Comparison of ENCODE assay signal across 9 cellular contexts in the genomic region with DNA sequence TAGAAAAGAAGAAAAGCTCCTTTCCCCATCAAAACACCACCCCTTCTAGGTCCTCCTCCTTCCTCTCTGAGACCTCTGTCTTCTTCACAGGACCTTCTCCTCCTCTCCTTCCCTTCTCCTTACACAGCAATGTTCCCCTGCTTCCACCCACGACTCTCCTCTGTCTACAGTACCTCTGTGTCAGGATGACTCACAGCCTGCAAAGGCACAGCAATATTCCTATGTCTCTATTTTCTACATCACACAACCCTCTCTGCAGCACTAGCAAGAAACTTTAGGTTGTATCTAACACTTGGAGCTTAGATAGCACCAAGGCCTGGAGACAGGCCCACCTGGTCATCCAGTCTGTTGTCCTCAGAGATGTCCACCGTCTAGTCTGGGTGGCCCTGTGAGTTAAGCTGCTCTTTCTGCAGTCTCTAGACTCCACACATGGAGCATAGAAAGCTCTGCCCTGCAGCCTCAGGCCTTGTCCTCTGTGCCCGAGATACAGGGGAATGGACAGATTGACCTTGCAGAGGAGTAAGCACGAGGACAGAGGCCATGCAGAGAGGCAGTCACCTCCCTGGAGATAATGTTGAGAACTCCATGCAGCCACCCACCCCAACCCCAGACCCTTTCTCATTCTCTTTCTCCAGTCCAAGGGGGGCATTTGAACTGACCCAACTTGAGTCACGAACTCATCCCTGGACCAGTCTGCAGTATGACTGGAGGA.
DNase-seq lines count a peak whose midpoint lies in the region; ATAC-seq and TF ChIP-seq lines count a peak whose summit lies in the region.
"Had no signal": no experiment of that assay in that cellular context is flagged by ENCODE, and none has a peak within 500 bp of the region (broad histone marks: within the 10 kb centered on the region; RNA-seq: fewer than 3 reads in every experiment).

No MANE protein-coding gene starts in this region.

- intact Hi-C loops in heart right ventricle (cut with DNase I) (loop anchor here in 3 of 10 donors (2.0 to 5.0 kb wide), 4 partner anchors 96 to 198 kb away; no protein-coding TSS in a partner anchor), cardiac septum (cut with DNase I) (no loop called here)

- no peaks in the 10 kb centered on the region for H3K9me3 ChIP-seq in heart right ventricle

- WGBS in heart right ventricle, 2 donors = 75 to 82% methylated on average over 5 of the region's 5 CpGs

- no peaks in the 10 kb centered on the region for H3K36me3 Mint-ChIP-seq in activated naive CD8-positive, alpha-beta T cell treated with anti-CD3 and anti-CD28 coated beads, Interleukin-2, amount 50 U/mL, for 24 hours (ENCODE audit: low read depth)

- no peak overlapping the region for H3K4me3 ChIP-seq in heart right ventricle

- H3K27ac ChIP-seq in heart right ventricle = peak overlapping the region in 8 of 10 donors; percentile 2 to 76 (median 32)

- TF ChIP-seq CTCF in heart right ventricle (IDR thresholded peaks at IDR 0.05) = no peak

- no peaks in the 10 kb centered on the region for H3K9me3 Mint-ChIP-seq in activated naive CD8-positive, alpha-beta T cell treated with anti-CD3 and anti-CD28 coated beads, Interleukin-2, amount 50 U/mL, for 24 hours

- H3K4me1 Mint-ChIP-seq in activated naive CD8-positive, alpha-beta T cell treated with anti-CD3 and anti-CD28 coated beads, Interleukin-2, amount 50 U/mL, for 24 hours = peaks cover 12% of the 10 kb centered on the region

- DNase-seq in heart right ventricle (no peak), cardiac septum (ENCODE audit: low spot score) (no peak), islet precursor cell (peak; percentile 49), NCI-H2029 (lab: John Stamatoyannopoulos, UW) (no peak), SIG-M5 (lab: John Stamatoyannopoulos, UW) (no peak), DMS79 treated with DMSO at 0.1 percent for 48 hours (lab: John Stamatoyannopoulos, UW) (no peak)
- DNase-seq in activated naive CD8-positive, alpha-beta T cell treated with anti-CD3 and anti-CD28 coated beads, Interleukin-2, amount 50 U/mL, for 24 hours = no peak
- DNase-seq: SHP77 treated with DMSO at 0.1 percent for 48 hours had no signal

- peaks cover 4 to 65% (median 46%) of the 10 kb centered on the region in 9 donors for H3K4me1 ChIP-seq in heart right ventricle

- H3K27ac Mint-ChIP-seq in activated naive CD8-positive, alpha-beta T cell treated with anti-CD3 and anti-CD28 coated beads, Interleukin-2, amount 50 U/mL, for 24 hours = no peak overlapping the region

- no peaks in the 10 kb centered on the region for H3K27me3 ChIP-seq in heart right ventricle

- ATAC-seq in heart right ventricle (peak in 2 of 8 donors; percentile 17 to 50), GM21576 (IDR thresholded peaks at IDR 0.05; ENCODE audit: unreplicated experiment) (no peak)
- ATAC-seq in activated naive CD8-positive, alpha-beta T cell treated with anti-CD3 and anti-CD28 coated beads, Interleukin-2, amount 50 U/mL, for 24 hours = peak; percentile 52

- no peak overlapping the region for H3K4me3 Mint-ChIP-seq in activated naive CD8-positive, alpha-beta T cell treated with anti-CD3 and anti-CD28 coated beads, Interleukin-2, amount 50 U/mL, for 24 hours

- H3K27me3 Mint-ChIP-seq in activated naive CD8-positive, alpha-beta T cell treated with anti-CD3 and anti-CD28 coated beads, Interleukin-2, amount 50 U/mL, for 24 hours = no peaks in the 10 kb centered on the region

- peaks cover 0 to 23% (median 0%) of the 10 kb centered on the region in 9 donors for H3K36me3 ChIP-seq in heart right ventricle
